33 cellular contexts compared by ENCODE assay signal in genomic region chr4:19657856-19658255, GRCh38.
"Had no signal": no experiment of that assay in that cellular context is flagged by ENCODE, and none has a peak within 500 bp of the region (broad histone marks: within the 10 kb centered on the region; RNA-seq: fewer than 3 reads in every experiment).

No MANE protein-coding gene starts in this region.

- H3K9me3 ChIP-seq: body of pancreas, esophagus squamous epithelium, gastrocnemius medialis had no signal

- H3K27me3 Mint-ChIP-seq: activated CD4-positive, alpha-beta memory T cell treated with anti-CD3 and anti-CD28 coated beads for 36 hours; activated CD4-positive, alpha-beta T cell treated with anti-CD3 and anti-CD28 coated beads for 36 hours; activated CD4-positive, alpha-beta T cell treated with anti-CD3 and anti-CD28 coated beads, Interleukin-2, amount 10 ng/mL, durations not matched to agents 24 days and 14 days; activated CD8-positive, alpha-beta memory T cell treated with anti-CD3 and anti-CD28 coated beads, Interleukin-2, amount 10 ng/mL, durations not matched to agents 7 days and 5 days; activated naive CD8-positive, alpha-beta T cell treated with anti-CD3 and anti-CD28 coated beads, Interleukin-2, amount 10 ng/mL, durations not matched to agents 7 days and 5 days; T-cell had no signal

- ATAC-seq: activated CD4-positive, alpha-beta T cell treated with anti-CD3 and anti-CD28 coated beads for 36 hours; activated CD8-positive, alpha-beta memory T cell treated with anti-CD3 and anti-CD28 coated beads, Interleukin-2, amount 10 ng/mL, durations not matched to agents 7 days and 5 days; activated CD8-positive, alpha-beta T cell treated with anti-CD3 and anti-CD28 coated beads, Interleukin-2, amount 10 ng/mL, durations not matched to agents 7 days and 5 days; activated naive CD4-positive, alpha-beta T cell treated with anti-CD3 and anti-CD28 coated beads, Interleukin-2, amount 50 U/mL, for 72 hours; body of pancreas; foreskin keratinocyte; gastrocnemius medialis; heart right ventricle; T-cell had no signal

- FAIRE-seq: colon, endothelial cell of umbilical vein had no signal

- H2AFZ ChIP-seq: hepatocyte had no signal

- H3K4me3 ChIP-seq: body of pancreas, esophagus squamous epithelium, gastrocnemius medialis, heart right ventricle, hepatocyte had no signal

- H3K4me3 Mint-ChIP-seq: activated CD4-positive, alpha-beta memory T cell treated with anti-CD3 and anti-CD28 coated beads for 36 hours; activated CD4-positive, alpha-beta T cell treated with anti-CD3 and anti-CD28 coated beads for 36 hours; activated CD4-positive, alpha-beta T cell treated with anti-CD3 and anti-CD28 coated beads, Interleukin-2, amount 10 ng/mL, durations not matched to agents 24 days and 14 days; activated CD8-positive, alpha-beta memory T cell treated with anti-CD3 and anti-CD28 coated beads, Interleukin-2, amount 10 ng/mL, durations not matched to agents 7 days and 5 days; activated CD8-positive, alpha-beta T cell treated with anti-CD3 and anti-CD28 coated beads, Interleukin-2, amount 10 ng/mL, durations not matched to agents 7 days and 5 days; activated naive CD4-positive, alpha-beta T cell treated with anti-CD3 and anti-CD28 coated beads for 36 hours; activated naive CD8-positive, alpha-beta T cell treated with anti-CD3 and anti-CD28 coated beads, Interleukin-2, amount 10 ng/mL, durations not matched to agents 7 days and 5 days; activated T-helper 1 cell treated with anti-CD3 and anti-CD28 coated beads, Interleukin-12 subunit alpha, Interleukin-12 subunit beta, Interleukin-2, Interleukin-4 antibody, amounts not matched to agents 30 ng/mL and 10 ng/mL and 1 ng/mL, durations not matched to agents 14 hours and 24 hours and 36 hours; T-cell; T-helper 1 cell treated with Interleukin-12 subunit alpha and Interleukin-12 subunit beta and Interleukin-4 antibody, amounts not matched to agents 30 μg/mL and 1 μg/mL, for 36 hours had no signal

- H3K9me3 Mint-ChIP-seq: activated naive CD4-positive, alpha-beta T cell treated with anti-CD3 and anti-CD28 coated beads for 36 hours had no signal

- H3K79me2 ChIP-seq: hepatocyte had no signal

- H3K27ac ChIP-seq: body of pancreas, epithelial cell of prostate, esophagus squamous epithelium, foreskin keratinocyte, gastrocnemius medialis, heart right ventricle, hepatocyte had no signal

- H3K36me3 Mint-ChIP-seq: activated CD4-positive, alpha-beta memory T cell treated with anti-CD3 and anti-CD28 coated beads for 36 hours; activated CD8-positive, alpha-beta memory T cell treated with anti-CD3 and anti-CD28 coated beads, Interleukin-2, amount 10 ng/mL, durations not matched to agents 7 days and 5 days; activated naive CD4-positive, alpha-beta T cell treated with anti-CD3 and anti-CD28 coated beads, Interleukin-2, amount 50 U/mL, for 72 hours; activated naive CD8-positive, alpha-beta T cell treated with anti-CD3 and anti-CD28 coated beads, Interleukin-2, amount 10 ng/mL, durations not matched to agents 7 days and 5 days; T-cell had no signal

- H3K36me3 ChIP-seq: esophagus squamous epithelium, gastrocnemius medialis, heart right ventricle had no signal

- H3K27me3 ChIP-seq: body of pancreas, esophagus squamous epithelium, foreskin keratinocyte, gastrocnemius medialis, heart right ventricle, hepatocyte had no signal

- H3K4me1 ChIP-seq: body of pancreas, esophagus squamous epithelium, foreskin keratinocyte, gastrocnemius medialis had no signal

- H3K4me2 ChIP-seq: hepatocyte had no signal

- H3K27ac Mint-ChIP-seq: activated CD4-positive, alpha-beta memory T cell treated with anti-CD3 and anti-CD28 coated beads for 36 hours; activated CD4-positive, alpha-beta T cell treated with anti-CD3 and anti-CD28 coated beads for 36 hours; activated CD4-positive, alpha-beta T cell treated with anti-CD3 and anti-CD28 coated beads, Interleukin-2, amount 10 ng/mL, durations not matched to agents 24 days and 14 days; activated CD8-positive, alpha-beta memory T cell treated with anti-CD3 and anti-CD28 coated beads, Interleukin-2, amount 10 ng/mL, durations not matched to agents 7 days and 5 days; activated CD8-positive, alpha-beta T cell treated with anti-CD3 and anti-CD28 coated beads, Interleukin-2, amount 10 ng/mL, durations not matched to agents 7 days and 5 days; activated naive CD4-positive, alpha-beta T cell treated with anti-CD3 and anti-CD28 coated beads for 36 hours; activated naive CD4-positive, alpha-beta T cell treated with anti-CD3 and anti-CD28 coated beads, Interleukin-2, amount 50 U/mL, for 72 hours; activated naive CD8-positive, alpha-beta T cell treated with anti-CD3 and anti-CD28 coated beads, Interleukin-2, amount 10 ng/mL, durations not matched to agents 7 days and 5 days; activated T-helper 1 cell treated with anti-CD3 and anti-CD28 coated beads, Interleukin-12 subunit alpha, Interleukin-12 subunit beta, Interleukin-2, Interleukin-4 antibody, amounts not matched to agents 30 ng/mL and 10 ng/mL and 1 ng/mL, durations not matched to agents 14 hours and 24 hours and 36 hours; activated T-helper 2 cell treated with anti-CD3 and anti-CD28 coated beads, Interferon-gamma antibody, Interleukin-2, Interleukin-4, amounts not matched to agents 10 μg/mL and 5 μg/mL and 100 μg/mL, durations not matched to agents 14 hours and 24 hours and 36 hours; T-cell; T-helper 1 cell treated with Interleukin-12 subunit alpha and Interleukin-12 subunit beta and Interleukin-4 antibody, amounts not matched to agents 30 μg/mL and 1 μg/mL, for 36 hours had no signal

- DNase-seq: activated CD4-positive, alpha-beta memory T cell treated with anti-CD3 and anti-CD28 coated beads for 36 hours; activated CD4-positive, alpha-beta T cell treated with anti-CD3 and anti-CD28 coated beads for 36 hours; activated CD4-positive, alpha-beta T cell treated with anti-CD3 and anti-CD28 coated beads, Interleukin-2, amount 10 ng/mL, durations not matched to agents 24 days and 14 days; activated CD4-positive, CD25-positive, alpha-beta regulatory T cell; activated CD4-positive, CD25-positive, alpha-beta regulatory T cell treated with anti-CD3 and anti-CD28 coated beads, Interleukin-2, amount 50 U/mL, for 72 hours; activated CD8-positive, alpha-beta memory T cell treated with anti-CD3 and anti-CD28 coated beads, Interleukin-2, amount 10 ng/mL, durations not matched to agents 7 days and 5 days; activated CD8-positive, alpha-beta memory T cell treated with anti-CD3 and anti-CD28 coated beads, Interleukin-2, amount 50 U/mL, for 4 hours; activated CD8-positive, alpha-beta T cell treated with anti-CD3 and anti-CD28 coated beads, Interleukin-2, amount 10 ng/mL, durations not matched to agents 7 days and 5 days; activated effector memory CD4-positive, alpha-beta T cell treated with anti-CD3 and anti-CD28 coated beads, Interleukin-2, amount 50 U/mL, for 16 hours; activated naive CD4-positive, alpha-beta T cell treated with anti-CD3 and anti-CD28 coated beads for 36 hours; activated naive CD8-positive, alpha-beta T cell treated with anti-CD3 and anti-CD28 coated beads, Interleukin-2, amount 10 ng/mL, durations not matched to agents 7 days and 5 days; activated T-cell treated with anti-CD3 and anti-CD28 coated beads, Interleukin-2, amount 50 U/mL, for 1 hour; activated T-cell treated with anti-CD3 and anti-CD28 coated beads, Interleukin-2, amount 50 U/mL, for 48 hours; amygdala; aorta; body of pancreas; caudate nucleus; cortex of kidney; effector CD8-positive, alpha-beta T cell; esophagus squamous epithelium; foreskin keratinocyte; gastrocnemius medialis; heart right ventricle; T-cell; T-helper 9 cell had no signal

- H3K4me1 Mint-ChIP-seq: activated CD4-positive, alpha-beta T cell treated with anti-CD3 and anti-CD28 coated beads for 36 hours; activated CD4-positive, alpha-beta T cell treated with anti-CD3 and anti-CD28 coated beads, Interleukin-2, amount 10 ng/mL, durations not matched to agents 24 days and 14 days; activated CD8-positive, alpha-beta memory T cell treated with anti-CD3 and anti-CD28 coated beads, Interleukin-2, amount 10 ng/mL, durations not matched to agents 7 days and 5 days; activated naive CD8-positive, alpha-beta T cell treated with anti-CD3 and anti-CD28 coated beads, Interleukin-2, amount 10 ng/mL, durations not matched to agents 7 days and 5 days; T-cell had no signal
